ENCODE assay signal across 17 cellular contexts in the genomic region with DNA sequence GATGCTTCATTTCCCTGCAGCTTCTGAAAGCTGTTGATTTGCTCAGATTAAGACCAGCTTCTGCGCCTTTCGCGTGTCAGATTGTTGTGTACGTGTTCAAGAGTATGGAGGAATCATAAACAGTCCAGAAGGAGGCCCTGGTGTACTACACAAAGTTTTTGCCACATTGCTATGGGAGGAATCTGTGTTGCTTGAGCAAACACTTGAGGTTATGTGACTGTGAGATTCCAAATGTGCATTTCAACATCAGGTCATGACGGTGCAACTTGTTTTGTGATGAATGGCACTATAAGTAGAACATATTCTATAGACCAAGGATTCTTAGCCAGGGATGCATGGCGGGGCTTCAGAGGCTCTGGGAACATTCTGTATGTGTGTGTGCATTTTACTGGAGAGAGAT. TPM values are rescaled to one million over a fixed set of nuclear protein-coding genes. Genes with fewer than 3 reads are reported as not detected.
DNase-seq lines count a peak whose midpoint lies in the region; ATAC-seq and TF ChIP-seq lines count a peak whose summit lies in the region.
"Had no signal": no experiment of that assay in that cellular context is flagged by ENCODE, and none has a peak within 500 bp of the region (broad histone marks: within the 10 kb centered on the region; RNA-seq: fewer than 3 reads in every experiment).

No MANE protein-coding gene starts in this region.

- no peak for TF ChIP-seq CTCF in activated CD8-positive, alpha-beta T cell treated with anti-CD3 and anti-CD28 coated beads for 36 hours (IDR thresholded peaks at IDR 0.05)
- no peak for TF ChIP-seq CTCF in HL-60 (IDR thresholded peaks at IDR 0.05; ENCODE audit: insufficient read depth, low read length)
- peak; percentile 32 for TF ChIP-seq CTCF in choroid plexus epithelial cell (conservative IDR thresholded peaks at IDR 0.05; ENCODE audit: low read depth, low read length)
- TF ChIP-seq CTCF in progenitor cell of endocrine pancreas (IDR thresholded peaks at IDR 0.05; ENCODE audit: unreplicated experiment), result no peak
- TF ChIP-seq CTCF in GM13976 (IDR thresholded peaks at IDR 0.05; ENCODE audit: borderline replicate concordance, control extremely low read depth, extremely low read depth, insufficient read depth, missing control alignments), result no peak

- no peaks in the 10 kb centered on the region for H3K27me3 Mint-ChIP-seq in activated CD8-positive, alpha-beta T cell treated with anti-CD3 and anti-CD28 coated beads for 36 hours
- H3K27me3 Mint-ChIP-seq in activated CD8-positive, alpha-beta T cell treated with anti-CD3 and anti-CD28 coated beads, Interleukin-2, amount 10 ng/mL, durations not matched to agents 7 days and 5 days (ENCODE audit: low read depth), result no peaks in the 10 kb centered on the region
- H3K27me3 Mint-ChIP-seq in progenitor cell of endocrine pancreas, result no peaks in the 10 kb centered on the region
- H3K27me3 Mint-ChIP-seq: effector memory CD8-positive, alpha-beta T cell; memory B cell had no signal

- peak overlapping the region; percentile 67 for H3K27ac ChIP-seq in HL-60 (replicated peaks)
- H3K27ac ChIP-seq: ascending aorta; BLaER1 treated with 17β-estradiol and CSF1 and Interleukin-3, amounts not matched to agents 10 nM and 100 nM had no signal

- DNase-seq in activated CD8-positive, alpha-beta T cell treated with anti-CD3 and anti-CD28 coated beads for 36 hours, result no peak
- DNase-seq in activated CD8-positive, alpha-beta T cell treated with anti-CD3 and anti-CD28 coated beads, Interleukin-2, amount 10 ng/mL, durations not matched to agents 7 days and 5 days, result no peak
- DNase-seq in HL-60 (ENCODE audit: low read depth in 1 of 2, low spot score in 1 of 2) (peak; percentile 43 to 82), choroid plexus epithelial cell (ENCODE audit: low read depth) (peak; percentile 97), progenitor cell of endocrine pancreas (ENCODE audit: low spot score, unreplicated experiment) (no peak), GM13976 (ENCODE audit: low spot score) (no peak), NCI-H2081 (lab: John Stamatoyannopoulos, UW) (no peak)
- DNase-seq: activated CD8-positive, alpha-beta memory T cell treated with anti-CD3 and anti-CD28 coated beads, Interleukin-2, amount 50 U/mL, for 4 hours; effector memory CD8-positive, alpha-beta T cell; Kasumi-1; posterior cingulate gyrus; stimulated activated CD4-positive, alpha-beta T cell treated with anti-CD3 and anti-CD28 coated beads, Interleukin-1b, Interleukin-23, amount 100 ng/mL, for 48 hours had no signal

- H3K9me3 Mint-ChIP-seq in activated CD8-positive, alpha-beta T cell treated with anti-CD3 and anti-CD28 coated beads for 36 hours, result peaks cover 13% of the 10 kb centered on the region
- H3K9me3 Mint-ChIP-seq in activated CD8-positive, alpha-beta T cell treated with anti-CD3 and anti-CD28 coated beads, Interleukin-2, amount 10 ng/mL, durations not matched to agents 7 days and 5 days (ENCODE audit: insufficient read depth), result no peaks in the 10 kb centered on the region
- H3K9me3 Mint-ChIP-seq in progenitor cell of endocrine pancreas (ENCODE audit: low read depth), result peaks cover 4% of the 10 kb centered on the region

- POLR2A ChIA-PET in activated CD8-positive, alpha-beta T cell treated with anti-CD3 and anti-CD28 coated beads for 36 hours (lab: Charles Lee), result interaction anchor here (1.0 to 2.3 kb wide), 3 partner anchors 13 to 49 kb away, joined by 3 to 7 read pairs (median 4); partner anchors contain the start of gene SRSF7
- POLR2A ChIA-PET in activated CD8-positive, alpha-beta T cell treated with anti-CD3 and anti-CD28 coated beads, Interleukin-2, amount 10 ng/mL, durations not matched to agents 7 days and 5 days (lab: Charles Lee), result no interaction called here

- no peak overlapping the region for H3K4me3 Mint-ChIP-seq in activated CD8-positive, alpha-beta T cell treated with anti-CD3 and anti-CD28 coated beads for 36 hours
- H3K4me3 Mint-ChIP-seq in activated CD8-positive, alpha-beta T cell treated with anti-CD3 and anti-CD28 coated beads, Interleukin-2, amount 10 ng/mL, durations not matched to agents 7 days and 5 days, result no peak overlapping the region
- no peak overlapping the region for H3K4me3 Mint-ChIP-seq in progenitor cell of endocrine pancreas (ENCODE audit: low read depth)
- H3K4me3 Mint-ChIP-seq: effector memory CD8-positive, alpha-beta T cell; memory B cell had no signal

- H3K4me3 ChIP-seq in HL-60 (replicated peaks; ENCODE audit: insufficient read depth, low read length) (no peak overlapping the region), choroid plexus epithelial cell (ENCODE audit: low read depth, low read length) (no peak overlapping the region)
- H3K4me3 ChIP-seq: ascending aorta; BLaER1 treated with 17β-estradiol and CSF1 and Interleukin-3, amounts not matched to agents 10 nM and 100 nM had no signal

- no peak for ATAC-seq in activated CD8-positive, alpha-beta T cell treated with anti-CD3 and anti-CD28 coated beads for 36 hours
- ATAC-seq in activated CD8-positive, alpha-beta T cell treated with anti-CD3 and anti-CD28 coated beads, Interleukin-2, amount 10 ng/mL, durations not matched to agents 7 days and 5 days, result no peak
- ATAC-seq in HG03045 (IDR thresholded peaks at IDR 0.05; ENCODE audit: unreplicated experiment), result no peak
- ATAC-seq: effector memory CD8-positive, alpha-beta T cell; Panc1 had no signal

- in situ Hi-C loops in GM13976 (cut with MboI; ENCODE audit: low sequenced_read_pairs, unreplicated experiment), result no loop called here

- intact Hi-C loops in activated CD8-positive, alpha-beta T cell treated with anti-CD3 and anti-CD28 coated beads for 36 hours (cut with micrococcal nuclease), result no loop called here

- H3K27ac Mint-ChIP-seq in activated CD8-positive, alpha-beta T cell treated with anti-CD3 and anti-CD28 coated beads for 36 hours, result peak overlapping the region; percentile 41
- no peak overlapping the region for H3K27ac Mint-ChIP-seq in activated CD8-positive, alpha-beta T cell treated with anti-CD3 and anti-CD28 coated beads, Interleukin-2, amount 10 ng/mL, durations not matched to agents 7 days and 5 days
- peak overlapping the region; percentile 5 for H3K27ac Mint-ChIP-seq in progenitor cell of endocrine pancreas
- H3K27ac Mint-ChIP-seq: effector memory CD8-positive, alpha-beta T cell; memory B cell had no signal

- H3K36me3 Mint-ChIP-seq in activated CD8-positive, alpha-beta T cell treated with anti-CD3 and anti-CD28 coated beads for 36 hours (ENCODE audit: low read depth), result peaks cover 66% of the 10 kb centered on the region
- peaks cover 54% of the 10 kb centered on the region for H3K36me3 Mint-ChIP-seq in activated CD8-positive, alpha-beta T cell treated with anti-CD3 and anti-CD28 coated beads, Interleukin-2, amount 10 ng/mL, durations not matched to agents 7 days and 5 days (ENCODE audit: low read depth)
- peaks cover 25% of the 10 kb centered on the region for H3K36me3 Mint-ChIP-seq in progenitor cell of endocrine pancreas (ENCODE audit: insufficient read depth)

- peaks cover 59% of the 10 kb centered on the region for H3K4me1 Mint-ChIP-seq in activated CD8-positive, alpha-beta T cell treated with anti-CD3 and anti-CD28 coated beads for 36 hours (ENCODE audit: low read depth)
- peaks cover 22% of the 10 kb centered on the region for H3K4me1 Mint-ChIP-seq in activated CD8-positive, alpha-beta T cell treated with anti-CD3 and anti-CD28 coated beads, Interleukin-2, amount 10 ng/mL, durations not matched to agents 7 days and 5 days (ENCODE audit: low read depth)
- peaks cover 7% of the 10 kb centered on the region for H3K4me1 Mint-ChIP-seq in progenitor cell of endocrine pancreas (ENCODE audit: low read depth)

- CTCF ChIA-PET in activated CD8-positive, alpha-beta T cell treated with anti-CD3 and anti-CD28 coated beads for 36 hours (lab: Charles Lee), result interaction anchor here (1.6 kb wide), 1 partner anchor 115 kb away, joined by 4 read pairs; no protein-coding TSS in a partner anchor
- CTCF ChIA-PET in activated CD8-positive, alpha-beta T cell treated with anti-CD3 and anti-CD28 coated beads, Interleukin-2, amount 10 ng/mL, durations not matched to agents 7 days and 5 days (lab: Charles Lee), result interaction anchor here (1.0 to 1.4 kb wide), 3 partner anchors 111 to 180 kb away, joined by 3 to 7 read pairs (median 6); no protein-coding TSS in a partner anchor

- no peaks in the 10 kb centered on the region for H3K27me3 ChIP-seq in HL-60 (ENCODE audit: insufficient read depth, poor library complexity, severe bottlenecking)
- H3K27me3 ChIP-seq: ascending aorta; BLaER1 treated with 17β-estradiol and CSF1 and Interleukin-3, amounts not matched to agents 10 nM and 100 nM had no signal

RNA-seq across cellular contexts. Expression of gene SRSF7, which starts 35.0 kb away (rescaled TPM):
- 100 to 1,000 TPM; 320 to 333 TPM for total RNA-seq in activated CD8-positive, alpha-beta T cell treated with anti-CD3 and anti-CD28 coated beads for 36 hours
- total RNA-seq in activated CD8-positive, alpha-beta T cell treated with anti-CD3 and anti-CD28 coated beads, Interleukin-2, amount 10 ng/mL, durations not matched to agents 7 days and 5 days, result 100 to 1,000 TPM; 348 to 356 TPM
- total RNA-seq in progenitor cell of endocrine pancreas, result 258 TPM in 2 replicates

RNA-seq across cellular contexts. Expression of gene GALM, which starts 50.3 kb away (rescaled TPM):
- total RNA-seq in activated CD8-positive, alpha-beta T cell treated with anti-CD3 and anti-CD28 coated beads for 36 hours, result 10 to 100 TPM; 38.3 to 40.6 TPM
- 10 to 100 TPM; 27.6 TPM for total RNA-seq in activated CD8-positive, alpha-beta T cell treated with anti-CD3 and anti-CD28 coated beads, Interleukin-2, amount 10 ng/mL, durations not matched to agents 7 days and 5 days
- total RNA-seq in progenitor cell of endocrine pancreas, result 40.2 and 46.3 TPM in 2 replicates

Comparison
In these comparisons a context has a peak if more than half of its experiments do, and no peak if none do; other contexts are left out.
1. DNase-seq: peak in HL-60 (2 of 2) and choroid plexus epithelial cell (single experiment); none in activated CD8-positive, alpha-beta T cell treated with anti-CD3 and anti-CD28 coated beads for 36 hours (single experiment), activated CD8-positive, alpha-beta T cell treated with anti-CD3 and anti-CD28 coated beads, Interleukin-2, amount 10 ng/mL, durations not matched to agents 7 days and 5 days (single experiment), progenitor cell of endocrine pancreas (single experiment), GM13976 (single experiment) and NCI-H2081 (0 of 2).